Comparison of ENCODE assay signal across 1 cellular context in the genomic region with DNA sequence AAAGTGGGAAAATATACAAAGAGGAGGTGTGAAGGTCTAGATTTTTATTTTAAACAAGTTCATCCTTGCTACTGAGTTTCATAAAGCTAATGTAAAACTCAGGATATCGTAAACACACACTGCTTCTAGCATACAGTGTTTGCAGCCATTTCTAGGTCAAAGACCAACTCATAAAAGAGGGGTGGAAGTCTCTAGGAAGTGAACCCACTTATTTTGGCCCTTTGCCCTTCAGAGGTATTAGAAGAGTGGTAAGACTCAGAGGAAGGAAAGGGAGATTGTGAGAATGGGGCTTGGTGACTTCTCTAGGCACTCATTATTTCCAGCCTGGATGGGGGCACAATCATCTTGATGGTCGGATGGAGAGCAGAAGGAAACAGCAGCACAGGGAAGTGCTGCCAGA.
TF ChIP-seq lines count a peak whose summit lies in the region.

No MANE protein-coding gene starts in this region.

TF ChIP-seq in IMR-90, 13 proteins besides CTCF, POLR2A, EP300 and RAD21:
- TF ChIP-seq CEBPB (IDR thresholded peaks at IDR 0.05; ENCODE audit: low read depth, low read length) (no peak), BHLHE40 (IDR thresholded peaks at IDR 0.05; ENCODE audit: low read depth, low read length) (no peak), FOS (IDR thresholded peaks at IDR 0.05; ENCODE audit: low read depth, low read length) (no peak), SMC3 (IDR thresholded peaks at IDR 0.05; ENCODE audit: low read depth, low read length) (no peak), CHD1 (IDR thresholded peaks at IDR 0.05; ENCODE audit: low read depth, low read length) (no peak), RFX5 (IDR thresholded peaks at IDR 0.05; ENCODE audit: low read depth, low read length) (no peak), NFE2L2 (IDR thresholded peaks at IDR 0.05; ENCODE audit: low read depth, low read length) (no peak), MAZ (IDR thresholded peaks at IDR 0.05; ENCODE audit: borderline replicate concordance, low read depth, low read length) (no peak), MXI1 (IDR thresholded peaks at IDR 0.05; ENCODE audit: borderline replicate concordance, low read depth, low read length) (no peak), RCOR1 (IDR thresholded peaks at IDR 0.05; ENCODE audit: insufficient replicate concordance, low read length) (no peak), MAFK (IDR thresholded peaks at IDR 0.05; ENCODE audit: low read depth, low read length) (no peak)
- TF ChIP-seq, protein P1, sequence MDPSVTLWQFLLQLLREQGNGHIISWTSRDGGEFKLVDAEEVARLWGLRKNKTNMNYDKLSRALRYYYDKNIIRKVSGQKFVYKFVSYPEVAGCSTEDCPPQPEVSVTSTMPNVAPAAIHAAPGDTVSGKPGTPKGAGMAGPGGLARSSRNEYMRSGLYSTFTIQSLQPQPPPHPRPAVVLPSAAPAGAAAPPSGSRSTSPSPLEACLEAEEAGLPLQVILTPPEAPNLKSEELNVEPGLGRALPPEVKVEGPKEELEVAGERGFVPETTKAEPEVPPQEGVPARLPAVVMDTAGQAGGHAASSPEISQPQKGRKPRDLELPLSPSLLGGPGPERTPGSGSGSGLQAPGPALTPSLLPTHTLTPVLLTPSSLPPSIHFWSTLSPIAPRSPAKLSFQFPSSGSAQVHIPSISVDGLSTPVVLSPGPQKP (IDR thresholded peaks at IDR 0.05; ENCODE audit: borderline replicate concordance, low read depth, low read length), result no peak
- TF ChIP-seq, protein P2, sequence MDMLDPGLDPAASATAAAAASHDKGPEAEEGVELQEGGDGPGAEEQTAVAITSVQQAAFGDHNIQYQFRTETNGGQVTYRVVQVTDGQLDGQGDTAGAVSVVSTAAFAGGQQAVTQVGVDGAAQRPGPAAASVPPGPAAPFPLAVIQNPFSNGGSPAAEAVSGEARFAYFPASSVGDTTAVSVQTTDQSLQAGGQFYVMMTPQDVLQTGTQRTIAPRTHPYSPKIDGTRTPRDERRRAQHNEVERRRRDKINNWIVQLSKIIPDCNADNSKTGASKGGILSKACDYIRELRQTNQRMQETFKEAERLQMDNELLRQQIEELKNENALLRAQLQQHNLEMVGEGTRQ (IDR thresholded peaks at IDR 0.05; ENCODE audit: low read depth, low read length), result no peak
